ENCODE assay signal across 1 cellular context in genomic region chr15:40167374-40167773, GRCh38. TPM values are rescaled to one million over a fixed set of nuclear protein-coding genes. Genes with fewer than 3 reads are reported as not detected.
"Had no signal": no experiment of that assay in that cellular context is flagged by ENCODE, and none has a peak within 500 bp of the region (broad histone marks: within the 10 kb centered on the region; RNA-seq: fewer than 3 reads in every experiment).

No MANE protein-coding gene starts in this region.

RNA-seq across cellular contexts. Expression of gene BUB1B, which starts 6.5 kb away (rescaled TPM):
- polyA plus RNA-seq: naive thymus-derived CD4-positive, alpha-beta T cell had no signal
